ENCODE assay signal across 8 cellular contexts in genomic region chr3:50121416-50122032, GRCh38. TPM values are rescaled to one million over a fixed set of nuclear protein-coding genes. Genes with fewer than 3 reads are reported as not detected.
DNase-seq lines count a peak whose midpoint lies in the region; ATAC-seq and TF ChIP-seq lines count a peak whose summit lies in the region.

No MANE protein-coding gene starts in this region.

- peak; percentile 75 for TF ChIP-seq CTCF in fibroblast of pulmonary artery (IDR thresholded peaks at IDR 0.05; ENCODE audit: low read length, missing control alignments)

- peaks cover 22% of the 10 kb centered on the region for H3K36me3 Mint-ChIP-seq in activated T-cell treated with anti-CD3 and anti-CD28 coated beads, Interleukin-2, amount 50 U/mL, for 4 hours (ENCODE audit: insufficient read depth)

- H3K27me3 Mint-ChIP-seq in activated T-cell treated with anti-CD3 and anti-CD28 coated beads, Interleukin-2, amount 50 U/mL, for 4 hours (ENCODE audit: low read depth) = no peaks in the 10 kb centered on the region

- no peak overlapping the region for H3K4me3 Mint-ChIP-seq in activated T-cell treated with anti-CD3 and anti-CD28 coated beads, Interleukin-2, amount 50 U/mL, for 4 hours

- no peak overlapping the region for H3K4me3 ChIP-seq in fibroblast of pulmonary artery (replicated peaks; ENCODE audit: low read depth, low read length)

- ATAC-seq in HG03460 (IDR thresholded peaks at IDR 0.05; ENCODE audit: unreplicated experiment) = peak; percentile 67
- peak; percentile 87 to 91 for ATAC-seq in activated T-cell treated with anti-CD3 and anti-CD28 coated beads, Interleukin-2, amount 50 U/mL, for 4 hours

- DNase-seq in NCI-H187 (lab: John Stamatoyannopoulos, UW) = peak; percentile 28 to 30
- DNase-seq in NCI-H187 treated with DMSO at 0.1 percent for 48 hours (lab: John Stamatoyannopoulos, UW) = no peak
- DNase-seq in OCI-M2 (lab: John Stamatoyannopoulos, UW; ENCODE audit: unreplicated experiment) = peak; percentile 26
- DNase-seq in activated T-cell treated with anti-CD3 and anti-CD28 coated beads, Interleukin-2, amount 50 U/mL, for 4 hours = peak; percentile 64
- DNase-seq in fibroblast of pulmonary artery (ENCODE audit: low read depth) = peak; percentile 87
- peak; percentile 42 for DNase-seq in non-pigmented ciliary epithelial cell (ENCODE audit: low read depth)
- DNase-seq in superior temporal gyrus (ENCODE audit: extremely low spot score) = peak; percentile 86

- H3K4me1 Mint-ChIP-seq in activated T-cell treated with anti-CD3 and anti-CD28 coated beads, Interleukin-2, amount 50 U/mL, for 4 hours (ENCODE audit: low read depth) = peaks cover 2% of the 10 kb centered on the region

- H3K9me3 Mint-ChIP-seq in activated T-cell treated with anti-CD3 and anti-CD28 coated beads, Interleukin-2, amount 50 U/mL, for 4 hours = no peaks in the 10 kb centered on the region

RNA-seq across cellular contexts. Expression of gene RBM5, which starts 32.8 kb away (rescaled TPM):
- total RNA-seq in activated T-cell treated with anti-CD3 and anti-CD28 coated beads, Interleukin-2, amount 50 U/mL, for 4 hours = 100 to 1,000 TPM in 2 of 3 donors, 10 to 100 TPM in 1; 96.6 to 122 (median 112) TPM

RNA-seq across cellular contexts. Expression of gene SEMA3F, which starts 33.6 kb away (rescaled TPM):
- total RNA-seq in activated T-cell treated with anti-CD3 and anti-CD28 coated beads, Interleukin-2, amount 50 U/mL, for 4 hours = under 1 TPM; 0.19 to 0.24 (median 0.23) TPM
